In the genomic region with DNA sequence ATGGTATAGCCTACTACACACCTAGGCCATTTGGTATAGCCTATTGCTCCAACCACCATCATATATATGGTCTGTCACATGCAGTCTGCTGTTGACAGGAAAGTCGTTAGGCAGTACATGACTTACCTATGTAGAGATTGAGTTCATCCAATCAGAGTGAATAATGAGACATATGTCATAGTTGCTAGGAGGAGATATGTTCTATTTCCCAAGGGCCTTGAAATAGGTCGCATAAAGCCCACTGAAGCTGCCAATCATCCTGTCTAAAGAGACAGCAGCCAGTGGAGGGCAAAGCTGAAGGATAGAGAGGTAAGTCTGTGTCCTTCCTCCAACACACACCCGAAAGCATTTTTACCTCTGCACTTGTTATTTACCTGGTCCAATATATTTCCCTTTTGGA, we compare ENCODE assay signal across 11 cellular contexts.
DNase-seq lines count a peak whose midpoint lies in the region; ATAC-seq, FAIRE-seq and TF ChIP-seq lines count a peak whose summit lies in the region.
"Had no signal": no experiment of that assay in that cellular context is flagged by ENCODE, and none has a peak within 500 bp of the region (broad histone marks: within the 10 kb centered on the region; RNA-seq: fewer than 3 reads in every experiment).

No MANE protein-coding gene starts in this region.

- ATAC-seq in GM19043 (IDR thresholded peaks at IDR 0.05; ENCODE audit: low read depth, unreplicated experiment) (peak; percentile 51), HG03571 (IDR thresholded peaks at IDR 0.05; ENCODE audit: unreplicated experiment) (peak; percentile 64), pancreas (no peak)
- no peak for ATAC-seq in activated CD8-positive, alpha-beta T cell treated with anti-CD3 and anti-CD28 coated beads for 36 hours

- H3K27me3 Mint-ChIP-seq in activated CD8-positive, alpha-beta T cell treated with anti-CD3 and anti-CD28 coated beads for 36 hours = no peaks in the 10 kb centered on the region
- H3K27me3 Mint-ChIP-seq: brain had no signal

- H3K4me1 Mint-ChIP-seq in activated CD8-positive, alpha-beta T cell treated with anti-CD3 and anti-CD28 coated beads for 36 hours (ENCODE audit: low read depth) = no peaks in the 10 kb centered on the region

- TF ChIP-seq RAD21 in SK-N-SH (IDR thresholded peaks at IDR 0.05; ENCODE audit: low read length) = no peak

- no peaks in the 10 kb centered on the region for H3K9me2 ChIP-seq in SK-N-SH

- H3K4me1 ChIP-seq in SK-N-SH (ENCODE audit: control insufficient read depth in 1 of 2, insufficient read depth in 2 of 2, low read depth in 1 of 2, low read length in 1 of 2) (no peaks in the 10 kb centered on the region; a peak in 1 of 4 replicates), pancreas (no peaks in the 10 kb centered on the region)

- no peak overlapping the region for H3K27ac Mint-ChIP-seq in activated CD8-positive, alpha-beta T cell treated with anti-CD3 and anti-CD28 coated beads for 36 hours

- peak; percentile 70 for DNase-seq in COLO668 (lab: John Stamatoyannopoulos, UW; ENCODE audit: unreplicated experiment)
- DNase-seq in SK-N-SH = peak; percentile 21
- DNase-seq in activated CD8-positive, alpha-beta T cell treated with anti-CD3 and anti-CD28 coated beads for 36 hours = no peak
- DNase-seq in NCI-H2227 treated with DMSO at 0.1 percent for 48 hours (lab: John Stamatoyannopoulos, UW) = no peak
- no peak for DNase-seq in pancreas
- DNase-seq in caudate nucleus (lab: John Stamatoyannopoulos, UW) = no peak
- DNase-seq: MG63 had no signal

- no peaks in the 10 kb centered on the region for H3K79me2 ChIP-seq in SK-N-SH (ENCODE audit: insufficient read depth)

- H3K9me3 ChIP-seq in SK-N-SH (no peaks in the 10 kb centered on the region), pancreas (no peaks in the 10 kb centered on the region)

- no peaks in the 10 kb centered on the region for H3F3A ChIP-seq in SK-N-SH (replicated peaks; ENCODE audit: insufficient read depth)

- H3K9me3 Mint-ChIP-seq in activated CD8-positive, alpha-beta T cell treated with anti-CD3 and anti-CD28 coated beads for 36 hours = peaks cover 2% of the 10 kb centered on the region

- no peaks in the 10 kb centered on the region for H3K36me3 Mint-ChIP-seq in activated CD8-positive, alpha-beta T cell treated with anti-CD3 and anti-CD28 coated beads for 36 hours (ENCODE audit: low read depth)

- no peak overlapping the region for H2AFZ ChIP-seq in SK-N-SH (ENCODE audit: low read depth)

- H3K4me3 ChIP-seq in SK-N-SH (ENCODE audit: low read depth in 2 of 2, low read length in 1 of 2) = no peak overlapping the region
- H3K4me3 ChIP-seq in pancreas = no peak overlapping the region
- H3K4me3 ChIP-seq: MG63 had no signal

- no peaks in the 10 kb centered on the region for H4K20me1 ChIP-seq in SK-N-SH (ENCODE audit: insufficient read depth)

- CTCF ChIA-PET in SK-N-SH (lab: Yijun Ruan, JAX) = no interaction called here
- CTCF ChIA-PET in activated CD8-positive, alpha-beta T cell treated with anti-CD3 and anti-CD28 coated beads for 36 hours (lab: Charles Lee) = no interaction called here

- H3K9ac ChIP-seq in SK-N-SH = no peak overlapping the region

- no peak for FAIRE-seq in pancreas (lab: Jason Lieb, UNC)

- H3K27ac ChIP-seq in SK-N-SH (ENCODE audit: low read depth in 2 of 2, low read length in 1 of 2) (no peak overlapping the region), pancreas (no peak overlapping the region), caudate nucleus (ENCODE audit: low read depth, low read length) (no peak overlapping the region)
- H3K27ac ChIP-seq: VCaP had no signal

- H3K36me3 ChIP-seq in SK-N-SH (replicated peaks in 1 of 2; ENCODE audit: control insufficient read depth in 1 of 2, insufficient read depth in 2 of 2, low read length in 1 of 2) (no peaks in the 10 kb centered on the region), pancreas (no peaks in the 10 kb centered on the region)
- H3K36me3 ChIP-seq: MG63 had no signal

- TF ChIP-seq EP300 in SK-N-SH (IDR thresholded peaks at IDR 0.05; ENCODE audit: borderline replicate concordance in 1 of 2, low read depth in 1 of 2, low read length in 1 of 2) = no peak

- intact Hi-C loops in activated CD8-positive, alpha-beta T cell treated with anti-CD3 and anti-CD28 coated beads for 36 hours (cut with micrococcal nuclease) = no loop called here
- intact Hi-C loops in pancreas (cut with DNase I) = no loop called here

- H3K27me3 ChIP-seq in SK-N-SH (ENCODE audit: insufficient read depth) = no peaks in the 10 kb centered on the region
- H3K27me3 ChIP-seq in pancreas = no peaks in the 10 kb centered on the region
- H3K27me3 ChIP-seq: MG63 had no signal

- H3K4me2 ChIP-seq in SK-N-SH = no peak overlapping the region

- H3K4me3 Mint-ChIP-seq in activated CD8-positive, alpha-beta T cell treated with anti-CD3 and anti-CD28 coated beads for 36 hours = no peak overlapping the region
- H3K4me3 Mint-ChIP-seq: brain had no signal

- TF ChIP-seq CTCF in SK-N-SH (IDR thresholded peaks at IDR 0.05) (no peak), pancreas (IDR thresholded peaks at IDR 0.05) (no peak)
- TF ChIP-seq CTCF in activated CD8-positive, alpha-beta T cell treated with anti-CD3 and anti-CD28 coated beads for 36 hours (IDR thresholded peaks at IDR 0.05) = no peak

- 55% methylated on average over 3 of the region's 3 CpGs for WGBS in SK-N-SH (ENCODE audit: low lambda C conversion rate)
- 82 to 84% methylated on average over 3 of the region's 3 CpGs for WGBS in pancreas, 2 donors

- POLR2A ChIA-PET in SK-N-SH (lab: Yijun Ruan, JAX) = no interaction called here
- POLR2A ChIA-PET in activated CD8-positive, alpha-beta T cell treated with anti-CD3 and anti-CD28 coated beads for 36 hours (lab: Charles Lee) = no interaction called here

TF ChIP-seq in SK-N-SH, 30 proteins besides CTCF, POLR2A, EP300 and RAD21:
- TF ChIP-seq RFX5 (IDR thresholded peaks at IDR 0.05; ENCODE audit: low read length) = peak; percentile 98
- TF ChIP-seq GATA2 (CRISPR knock-in tag; IDR thresholded peaks at IDR 0.05) = no peak

Comparison
In these comparisons a context has a peak if more than half of its experiments do, and no peak if none do; other contexts are left out.
1. DNase-seq: peak in COLO668 (single experiment) and SK-N-SH (single experiment); none in activated CD8-positive, alpha-beta T cell treated with anti-CD3 and anti-CD28 coated beads for 36 hours (single experiment), NCI-H2227 treated with DMSO at 0.1 percent for 48 hours (single experiment), pancreas (0 of 6) and caudate nucleus (0 of 61).
2. ATAC-seq: peak in GM19043 (single experiment) and HG03571 (single experiment); none in activated CD8-positive, alpha-beta T cell treated with anti-CD3 and anti-CD28 coated beads for 36 hours (single experiment) and pancreas (0 of 4).